In the genomic region with DNA sequence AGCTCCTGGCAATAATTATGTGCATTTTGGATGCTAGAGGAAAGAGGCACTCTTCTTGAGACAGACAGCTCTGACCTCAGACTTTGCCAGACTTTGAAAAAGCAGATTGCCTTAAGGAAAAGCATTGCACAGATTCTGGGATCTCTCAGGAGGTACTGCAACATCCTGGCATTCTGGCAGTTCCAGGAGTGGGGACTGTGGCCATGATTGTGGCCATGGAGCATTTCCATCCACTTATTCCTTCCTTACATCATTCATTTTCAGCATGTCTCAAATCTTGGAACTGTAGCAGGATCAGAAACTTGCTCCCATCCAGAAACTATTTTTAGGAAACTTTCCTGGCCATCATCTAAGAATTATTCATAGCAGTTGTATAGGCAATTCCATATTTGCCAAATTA, we compare ENCODE assay signal across 25 cellular contexts.
"Had no signal": no experiment of that assay in that cellular context is flagged by ENCODE, and none has a peak within 500 bp of the region (broad histone marks: within the 10 kb centered on the region; RNA-seq: fewer than 3 reads in every experiment).

No MANE protein-coding gene starts in this region.

- H3K4me1 ChIP-seq: prostate gland, right lobe of liver, uterus had no signal

- H3K27ac Mint-ChIP-seq: activated CD4-positive, alpha-beta memory T cell treated with anti-CD3 and anti-CD28 coated beads for 36 hours; activated naive CD8-positive, alpha-beta T cell treated with anti-CD3 and anti-CD28 coated beads, Interleukin-2, amount 10 ng/mL, durations not matched to agents 7 days and 5 days; activated T-helper 17 cell treated with anti-CD3 and anti-CD28 coated beads, Interleukin-2, amount 50 U/mL, for 72 hours; stimulated activated naive CD8-positive, alpha-beta T cell treated with anti-CD3 and anti-CD28 coated beads, Interleukin-15, Interleukin-2, amounts not matched to agents 100 ng/mL and 50 ng/mL, for 24 hours; T-helper 2 cell treated with Interferon-gamma antibody and Interleukin-4, amounts not matched to agents 5 μg/mL and 100 μg/mL, for 36 hours had no signal

- H3K27me3 ChIP-seq: brain microvascular endothelial cell, foreskin keratinocyte, right lobe of liver, transverse colon, uterus had no signal

- H3K36me3 ChIP-seq: brain microvascular endothelial cell, prostate gland, right lobe of liver, uterus had no signal

- DNase-seq: activated CD4-positive, alpha-beta memory T cell treated with anti-CD3 and anti-CD28 coated beads for 36 hours; activated naive CD4-positive, alpha-beta T cell; activated naive CD8-positive, alpha-beta T cell treated with anti-CD3 and anti-CD28 coated beads, Interleukin-2, amount 10 ng/mL, durations not matched to agents 7 days and 5 days; activated T-cell treated with anti-CD3 and anti-CD28 coated beads, Interleukin-2, amount 50 U/mL, for 1 hour; aorta; brain microvascular endothelial cell; cortex of kidney; effector CD8-positive, alpha-beta T cell; foreskin keratinocyte; kidney glomerular epithelial cell; mesenchymal stem cell; mucosa of descending colon; naive B cell; right lobe of liver; small intestine; stimulated activated CD4-positive, alpha-beta T cell treated with anti-CD3 and anti-CD28 coated beads, Interleukin-15, amount 100 ng/mL, for 24 hours; stimulated activated CD4-positive, alpha-beta T cell treated with anti-CD3 and anti-CD28 coated beads, Interleukin-2, amount 100 ng/mL, for 48 hours; SW 1271; transverse colon; uterus had no signal

- ATAC-seq: activated T-helper 17 cell treated with anti-CD3 and anti-CD28 coated beads, Interleukin-2, amount 50 U/mL, for 72 hours; foreskin keratinocyte; mucosa of descending colon; right lobe of liver had no signal

- H3K27ac ChIP-seq: brain microvascular endothelial cell, foreskin keratinocyte, prostate gland, right lobe of liver, transverse colon had no signal

- H3K4me3 Mint-ChIP-seq: activated CD4-positive, alpha-beta memory T cell treated with anti-CD3 and anti-CD28 coated beads for 36 hours; activated naive CD8-positive, alpha-beta T cell treated with anti-CD3 and anti-CD28 coated beads, Interleukin-2, amount 10 ng/mL, durations not matched to agents 7 days and 5 days; activated T-helper 17 cell treated with anti-CD3 and anti-CD28 coated beads, Interleukin-2, amount 50 U/mL, for 72 hours; naive B cell; stimulated activated naive CD8-positive, alpha-beta T cell treated with anti-CD3 and anti-CD28 coated beads, Interleukin-15, Interleukin-2, amounts not matched to agents 100 ng/mL and 50 ng/mL, for 24 hours; T-helper 2 cell treated with Interferon-gamma antibody and Interleukin-4, amounts not matched to agents 5 μg/mL and 100 μg/mL, for 36 hours had no signal

- H3K9me3 Mint-ChIP-seq: activated CD4-positive, alpha-beta memory T cell treated with anti-CD3 and anti-CD28 coated beads for 36 hours; activated naive CD8-positive, alpha-beta T cell treated with anti-CD3 and anti-CD28 coated beads, Interleukin-2, amount 10 ng/mL, durations not matched to agents 7 days and 5 days; activated T-helper 17 cell treated with anti-CD3 and anti-CD28 coated beads, Interleukin-2, amount 50 U/mL, for 72 hours; naive B cell; stimulated activated naive CD8-positive, alpha-beta T cell treated with anti-CD3 and anti-CD28 coated beads, Interleukin-15, Interleukin-2, amounts not matched to agents 100 ng/mL and 50 ng/mL, for 24 hours; T-helper 2 cell treated with Interferon-gamma antibody and Interleukin-4, amounts not matched to agents 5 μg/mL and 100 μg/mL, for 36 hours had no signal

- H3K9me3 ChIP-seq: mucosa of descending colon, prostate gland, right lobe of liver, transverse colon, uterus had no signal

- H3K4me3 ChIP-seq: mucosa of descending colon, prostate gland, right lobe of liver, transverse colon, uterus had no signal

- H3K27me3 Mint-ChIP-seq: activated CD4-positive, alpha-beta memory T cell treated with anti-CD3 and anti-CD28 coated beads for 36 hours; activated naive CD8-positive, alpha-beta T cell treated with anti-CD3 and anti-CD28 coated beads, Interleukin-2, amount 10 ng/mL, durations not matched to agents 7 days and 5 days; activated T-helper 17 cell treated with anti-CD3 and anti-CD28 coated beads, Interleukin-2, amount 50 U/mL, for 72 hours; naive B cell; stimulated activated naive CD8-positive, alpha-beta T cell treated with anti-CD3 and anti-CD28 coated beads, Interleukin-15, Interleukin-2, amounts not matched to agents 100 ng/mL and 50 ng/mL, for 24 hours had no signal

- FAIRE-seq: small intestine, TTC549 had no signal
